ENCODE assay signal across 9 cellular contexts in genomic region chr19:51158474-51159129, GRCh38. TPM values are rescaled to one million over a fixed set of nuclear protein-coding genes. Genes with fewer than 3 reads are reported as not detected.
DNase-seq lines count a peak whose midpoint lies in the region; ATAC-seq and TF ChIP-seq lines count a peak whose summit lies in the region.
"Had no signal": no experiment of that assay in that cellular context is flagged by ENCODE, and none has a peak within 500 bp of the region (broad histone marks: within the 10 kb centered on the region; RNA-seq: fewer than 3 reads in every experiment).

No MANE protein-coding gene starts in this region.

- peak; percentile 36 for TF ChIP-seq CTCF in astrocyte of the cerebellum (IDR thresholded peaks at IDR 0.05; ENCODE audit: low read depth, low read length, missing control alignments)

- no peak overlapping the region for H3K4me3 ChIP-seq in astrocyte of the cerebellum (ENCODE audit: low read depth, low read length)
- H3K4me3 ChIP-seq: SK-N-MC had no signal

- in situ Hi-C loops in Caki2 (cut with HindIII; ENCODE audit: low pct_unique_long_range_greater_than_20kb, low sequenced_read_pairs) (no loop called here), astrocyte of the cerebellum (cut with HindIII; ENCODE audit: low sequenced_read_pairs) (no loop called here)

- ATAC-seq in GM18520 (IDR thresholded peaks at IDR 0.05; ENCODE audit: unreplicated experiment) (no peak), GM19035 (IDR thresholded peaks at IDR 0.05; ENCODE audit: unreplicated experiment) (no peak)

- DNase-seq in Caki2 (ENCODE audit: low read depth) (peak; percentile 38), HuH-7 (ENCODE audit: low spot score) (peak; percentile 47), T-helper 9 cell (peak; percentile 67), astrocyte of the cerebellum (ENCODE audit: low read depth) (no peak), islet precursor cell (peak; percentile 57)
- DNase-seq in stimulated activated CD4-positive, alpha-beta T cell treated with anti-CD3 and anti-CD28 coated beads, TNF-alpha, amount 100 ng/mL, for 48 hours (ENCODE audit: low read depth in 3 of 3) = peak; percentile 66 to 87 (median 75)

RNA-seq across cellular contexts. Expression of gene SIGLEC7, which starts 16.5 kb away (rescaled TPM):
- not detected in 2 replicates for total RNA-seq in Caki2 (2014; rRNA removed; shearing (Covaris generic); ENCODE audit: low replicate concordance)

RNA-seq across cellular contexts. Expression of gene SIGLEC9, which starts 33.9 kb away (rescaled TPM):
- 1.5 TPM in 1 of 2 replicates, not detected in the other for total RNA-seq in Caki2 (2014; rRNA removed; shearing (Covaris generic); ENCODE audit: low replicate concordance)

RNA-seq across cellular contexts. Expression of gene CTU1, which starts 50.4 kb away (rescaled TPM):
- 20.7 and 22.1 TPM in 2 replicates for total RNA-seq in Caki2 (2014; rRNA removed; shearing (Covaris generic); ENCODE audit: low replicate concordance)
